ENCODE assay signal across 8 cellular contexts in genomic region chr13:61286148-61286745, GRCh38.
DNase-seq lines count a peak whose midpoint lies in the region; ATAC-seq and TF ChIP-seq lines count a peak whose summit lies in the region.

No MANE protein-coding gene starts in this region.

- H3K9me3 Mint-ChIP-seq in activated T-cell treated with anti-CD3 and anti-CD28 coated beads, Interleukin-2, amount 50 U/mL, for 72 hours, result peaks cover 3 to 6% of the 10 kb centered on the region in 2 donors

- H3K9me3 ChIP-seq in transverse colon, result no peaks in the 10 kb centered on the region

- in situ Hi-C loops in GM13977 (cut with MboI; ENCODE audit: low pct_unique_long_range_greater_than_20kb, low sequenced_read_pairs, unreplicated experiment), result no loop called here
- in situ Hi-C loops in transverse colon (cut with MboI; ENCODE audit: low pct_ligation_motif_present in 1 of 4, low pct_unique_long_range_greater_than_20kb in 1 of 4, low sequenced_read_pairs in 3 of 4), result no loop called here

- no peak for TF ChIP-seq EP300 in transverse colon (IDR thresholded peaks at IDR 0.05; ENCODE audit: low read depth)

- no peak overlapping the region for H3K27ac ChIP-seq in transverse colon

- H3K4me1 Mint-ChIP-seq in activated T-cell treated with anti-CD3 and anti-CD28 coated beads, Interleukin-2, amount 50 U/mL, for 72 hours (ENCODE audit: low read depth), result no peaks in the 10 kb centered on the region

- no peak overlapping the region for H3K4me3 Mint-ChIP-seq in activated T-cell treated with anti-CD3 and anti-CD28 coated beads, Interleukin-2, amount 50 U/mL, for 72 hours

- H3K36me3 Mint-ChIP-seq in activated T-cell treated with anti-CD3 and anti-CD28 coated beads, Interleukin-2, amount 50 U/mL, for 72 hours (ENCODE audit: insufficient read depth in 2 of 2), result no peaks in the 10 kb centered on the region

- H3K27me3 Mint-ChIP-seq in activated T-cell treated with anti-CD3 and anti-CD28 coated beads, Interleukin-2, amount 50 U/mL, for 72 hours (ENCODE audit: low read depth), result no peaks in the 10 kb centered on the region

- TF ChIP-seq CTCF in GM13977 (IDR thresholded peaks at IDR 0.05; ENCODE audit: extremely low read depth, insufficient read depth, missing control alignments), result peak; percentile 35
- no peak for TF ChIP-seq CTCF in fibroblast of pulmonary artery (IDR thresholded peaks at IDR 0.05; ENCODE audit: low read length, missing control alignments)
- no peak for TF ChIP-seq CTCF in transverse colon (IDR thresholded peaks at IDR 0.05)

- H3K27me3 ChIP-seq in transverse colon, result no peaks in the 10 kb centered on the region

- WGBS in transverse colon (ENCODE audit: low coverage in 1 of 2), 2 donors, result 58 to 59% methylated on average over 4 of the region's 4 CpGs

- H3K4me3 ChIP-seq in fibroblast of pulmonary artery (replicated peaks; ENCODE audit: low read depth, low read length) (no peak overlapping the region), transverse colon (no peak overlapping the region)

- intact Hi-C loops in transverse colon (cut with DNase I; ENCODE audit: low total_unique reads), result no loop called here

- no peak for ATAC-seq in activated T-cell treated with anti-CD3 and anti-CD28 coated beads, Interleukin-2, amount 50 U/mL, for 72 hours (replicated peaks in 1 of 2)

- no peaks in the 10 kb centered on the region for H3K36me3 ChIP-seq in transverse colon

- DNase-seq in CMK (ENCODE audit: low read depth) (peak; percentile 59), GM13977 (ENCODE audit: low spot score) (no peak), NCI-H524 (lab: John Stamatoyannopoulos, UW) (peak; percentile 21 to 70), fibroblast of pulmonary artery (ENCODE audit: low read depth) (peak; percentile 0), mesenteric fat pad (ENCODE audit: low spot score) (no peak), dedifferentiated amniotic fluid mesenchymal stem cell (ENCODE audit: extremely low spot score) (no peak), transverse colon (no peak)
- DNase-seq in activated T-cell treated with anti-CD3 and anti-CD28 coated beads, Interleukin-2, amount 50 U/mL, for 72 hours, result no peak

- H3K4me1 ChIP-seq in transverse colon, result no peaks in the 10 kb centered on the region

- TF ChIP-seq POLR2A in transverse colon (IDR thresholded peaks at IDR 0.05), result no peak

- H3K27ac Mint-ChIP-seq in activated T-cell treated with anti-CD3 and anti-CD28 coated beads, Interleukin-2, amount 50 U/mL, for 72 hours, result no peak overlapping the region

Comparison
In these comparisons a context has a peak if more than half of its experiments do, and no peak if none do; other contexts are left out.
1. DNase-seq: peak in CMK (single experiment), NCI-H524 (2 of 2) and fibroblast of pulmonary artery (single experiment); none in GM13977 (single experiment), mesenteric fat pad (single experiment), dedifferentiated amniotic fluid mesenchymal stem cell (single experiment), transverse colon (single experiment) and activated T-cell treated with anti-CD3 and anti-CD28 coated beads, Interleukin-2, amount 50 U/mL, for 72 hours (0 of 2).